Comparison of ENCODE assay signal across 16 cellular contexts in the genomic region with DNA sequence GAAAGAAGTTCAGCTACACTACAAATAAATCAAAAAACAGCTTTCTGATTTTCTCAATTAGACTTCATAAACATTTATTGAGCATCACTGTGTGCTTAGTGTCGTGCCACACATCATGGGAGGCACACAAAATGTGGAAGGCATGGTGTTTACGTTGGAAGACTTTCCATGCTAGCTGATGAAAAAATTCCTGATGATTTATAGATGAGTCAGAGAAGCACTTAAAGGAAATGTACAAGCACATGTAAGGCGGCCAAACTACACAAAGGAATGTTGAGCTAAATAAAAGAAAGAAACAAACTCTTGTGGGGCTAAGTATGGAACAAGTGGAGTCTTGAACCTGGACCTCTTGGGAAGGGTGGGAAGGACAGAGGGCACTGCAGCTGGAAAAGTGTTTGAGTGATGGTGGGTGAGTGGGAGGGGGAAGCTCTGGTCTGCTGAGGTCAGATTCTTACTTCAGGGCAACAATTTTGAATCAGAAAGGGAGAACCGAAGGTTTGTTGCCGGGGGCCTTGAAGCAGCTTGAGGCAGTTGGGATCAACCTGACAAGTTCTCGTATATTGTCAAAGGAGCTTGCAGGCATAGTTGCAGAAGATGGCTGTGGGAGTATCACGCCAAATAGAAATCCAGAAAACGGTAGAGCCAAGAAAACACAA.
DNase-seq lines count a peak whose midpoint lies in the region; ATAC-seq, FAIRE-seq and TF ChIP-seq lines count a peak whose summit lies in the region.
"Had no signal": no experiment of that assay in that cellular context is flagged by ENCODE, and none has a peak within 500 bp of the region (broad histone marks: within the 10 kb centered on the region; RNA-seq: fewer than 3 reads in every experiment).

No MANE protein-coding gene starts in this region.

- WGBS in A549 (ENCODE audit: missing lambda C conversion rate): 42% methylated on average over 8 of the region's 8 CpGs

- no peaks in the 10 kb centered on the region for H3K36me3 Mint-ChIP-seq in astrocyte (ENCODE audit: low read depth, unreplicated experiment)

- H2AFZ ChIP-seq in astrocyte (ENCODE audit: low read depth, low read length): peak overlapping the region; percentile 45
- no peak overlapping the region for H2AFZ ChIP-seq in Karpas-422 (ENCODE audit: low read length)
- H2AFZ ChIP-seq: GM23338 had no signal

- H3K27ac Mint-ChIP-seq in astrocyte (ENCODE audit: unreplicated experiment): no peak overlapping the region
- H3K27ac Mint-ChIP-seq: GM23338; T-helper 1 cell treated with Interleukin-12 subunit alpha and Interleukin-12 subunit beta and Interleukin-4 antibody, amounts not matched to agents 30 μg/mL and 1 μg/mL, for 36 hours had no signal

- H3K4me3 ChIP-seq in A549 (no peak overlapping the region), astrocyte (ENCODE audit: insufficient read depth, low read depth, low read length) (peak overlapping the region; percentile 1), Karpas-422 (ENCODE audit: low read length) (no peak overlapping the region)
- H3K4me3 ChIP-seq: GM23338 had no signal

- peak in 1 of 2 experiments; percentile 19 for DNase-seq in A549 (ENCODE audit: low read depth in 1 of 2, low spot score in 1 of 2)
- peak; percentile 86 for DNase-seq in HS-27A (ENCODE audit: low read depth)
- DNase-seq in astrocyte (ENCODE audit: low read depth): peak; percentile 89
- DNase-seq in foreskin melanocyte: peak; percentile 13
- no peak for DNase-seq in GF-D8 (lab: John Stamatoyannopoulos, UW)
- no peak for DNase-seq in Karpas-422
- DNase-seq: activated CD8-positive, alpha-beta memory T cell treated with anti-CD3 and anti-CD28 coated beads for 24 hours; GDM1; NCI-H748 treated with DMSO at 0.1 percent for 48 hours; stimulated activated naive CD4-positive, alpha-beta T cell had no signal

- H3K79me2 ChIP-seq in astrocyte (ENCODE audit: insufficient read depth, low read length): no peaks in the 10 kb centered on the region
- no peaks in the 10 kb centered on the region for H3K79me2 ChIP-seq in Karpas-422 (ENCODE audit: low read length)

- FAIRE-seq in A549 (lab: Jason Lieb, UNC) (no peak), astrocyte (lab: Jason Lieb, UNC) (peak; percentile 66)
- FAIRE-seq: endometrium had no signal

- no peaks in the 10 kb centered on the region for H3K9me3 ChIP-seq in A549
- peaks cover 4% of the 10 kb centered on the region for H3K9me3 ChIP-seq in astrocyte (ENCODE audit: insufficient read depth, low read depth, low read length)
- no peaks in the 10 kb centered on the region for H3K9me3 ChIP-seq in Karpas-422 (ENCODE audit: low read length)

- POLR2A ChIA-PET in A549 (lab: Yijun Ruan, JAX): no interaction called here

- ATAC-seq in A549 (peak in 1 of 2 experiments; percentile 46; a peak in 1 of 6 replicates), HG02678 (IDR thresholded peaks at IDR 0.05; ENCODE audit: unreplicated experiment) (no peak), HG03460 (IDR thresholded peaks at IDR 0.05; ENCODE audit: unreplicated experiment) (no peak)
- ATAC-seq: GM23338 had no signal

- no peaks in the 10 kb centered on the region for H3K9me2 ChIP-seq in Karpas-422 (replicated peaks; ENCODE audit: insufficient read depth, low read length)

- peaks cover 9% of the 10 kb centered on the region; the same call in 1 of the 3 replicates for H3K4me1 ChIP-seq in A549
- H3K4me1 ChIP-seq in astrocyte (ENCODE audit: insufficient read depth, low read length): peaks cover 30% of the 10 kb centered on the region
- no peaks in the 10 kb centered on the region for H3K4me1 ChIP-seq in Karpas-422 (ENCODE audit: low read length)

- no peak for TF ChIP-seq POLR2A in A549 (IDR thresholded peaks at IDR 0.05; ENCODE audit: low read length)

- H3K27ac ChIP-seq in A549: peak overlapping the region in 1 of 2 experiments; percentile 39; a peak in 3 of 6 replicates
- peak overlapping the region; percentile 68 for H3K27ac ChIP-seq in astrocyte (ENCODE audit: low read depth, low read length)
- H3K27ac ChIP-seq in Karpas-422 (ENCODE audit: low read length): no peak overlapping the region

- H3K4me3 Mint-ChIP-seq in astrocyte (ENCODE audit: unreplicated experiment): no peak overlapping the region
- H3K4me3 Mint-ChIP-seq: GM23338; neural crest cell; T-helper 1 cell treated with Interleukin-12 subunit alpha and Interleukin-12 subunit beta and Interleukin-4 antibody, amounts not matched to agents 30 μg/mL and 1 μg/mL, for 36 hours had no signal

- H3K36me3 ChIP-seq in astrocyte (ENCODE audit: insufficient read depth, low read length): no peaks in the 10 kb centered on the region
- H3K36me3 ChIP-seq in Karpas-422 (ENCODE audit: insufficient read depth, low read length): no peaks in the 10 kb centered on the region

- CTCF ChIA-PET in A549 (lab: Yijun Ruan, JAX): interaction anchor here (0.6 to 1.5 kb wide), 3 partner anchors 10 to 1921 kb away, joined by 3 to 4 read pairs (median 3); no protein-coding TSS in a partner anchor

- peaks cover 5% of the 10 kb centered on the region for H3K4me1 Mint-ChIP-seq in astrocyte (ENCODE audit: low read depth, unreplicated experiment)

- peaks cover 6% of the 10 kb centered on the region for H3K27me3 Mint-ChIP-seq in astrocyte (ENCODE audit: low read depth, unreplicated experiment)

- H4K20me1 ChIP-seq in astrocyte (ENCODE audit: insufficient read depth, low read length): no peaks in the 10 kb centered on the region
- H4K20me1 ChIP-seq in Karpas-422 (ENCODE audit: insufficient read depth, low read depth, low read length): no peaks in the 10 kb centered on the region

- no peak for TF ChIP-seq RAD21 in A549 (conservative IDR thresholded peaks at IDR 0.05 in 1 of 2, IDR thresholded peaks at IDR 0.05 in 1 of 2)

- H3K4me2 ChIP-seq in A549 (peak overlapping the region; percentile 37; the same call in 2 of the 3 replicates), astrocyte (ENCODE audit: low read length) (peak overlapping the region; percentile 81), Karpas-422 (ENCODE audit: low read depth, low read length, poor library complexity, severe bottlenecking) (no peak overlapping the region)
- H3K4me2 ChIP-seq: GM23338 had no signal

- peak overlapping the region; percentile 61 for H3K9ac ChIP-seq in astrocyte (ENCODE audit: low read length)
- no peak overlapping the region for H3K9ac ChIP-seq in Karpas-422 (ENCODE audit: low read length)

- TF ChIP-seq CTCF in A549 (IDR thresholded peaks at IDR 0.05) (no peak), astrocyte (IDR thresholded peaks at IDR 0.05; ENCODE audit: insufficient read depth, low read depth, low read length) (no peak)

- peaks cover 5% of the 10 kb centered on the region for H3K9me3 Mint-ChIP-seq in astrocyte (ENCODE audit: unreplicated experiment)
- H3K9me3 Mint-ChIP-seq: T-helper 1 cell treated with Interleukin-12 subunit alpha and Interleukin-12 subunit beta and Interleukin-4 antibody, amounts not matched to agents 30 μg/mL and 1 μg/mL, for 36 hours had no signal

- no peak for TF ChIP-seq EP300 in A549 (IDR thresholded peaks at IDR 0.05)

- H3K27me3 ChIP-seq in astrocyte (ENCODE audit: insufficient read depth, low read length): peaks cover 3% of the 10 kb centered on the region
- H3K27me3 ChIP-seq in Karpas-422 (ENCODE audit: low read length): 0 out of 2 replicates have a peak, but pooled peaks cover 3% of the 10 kb centered on the region

TF ChIP-seq in A549, 52 proteins besides CTCF, POLR2A, EP300 and RAD21:
- TF ChIP-seq, protein P1, sequence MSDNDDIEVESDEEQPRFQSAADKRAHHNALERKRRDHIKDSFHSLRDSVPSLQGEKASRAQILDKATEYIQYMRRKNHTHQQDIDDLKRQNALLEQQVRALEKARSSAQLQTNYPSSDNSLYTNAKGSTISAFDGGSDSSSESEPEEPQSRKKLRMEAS (IDR thresholded peaks at IDR 0.05): peak; percentile 51; the same call in 1 of the 2 replicates
- TF ChIP-seq, protein P2, sequence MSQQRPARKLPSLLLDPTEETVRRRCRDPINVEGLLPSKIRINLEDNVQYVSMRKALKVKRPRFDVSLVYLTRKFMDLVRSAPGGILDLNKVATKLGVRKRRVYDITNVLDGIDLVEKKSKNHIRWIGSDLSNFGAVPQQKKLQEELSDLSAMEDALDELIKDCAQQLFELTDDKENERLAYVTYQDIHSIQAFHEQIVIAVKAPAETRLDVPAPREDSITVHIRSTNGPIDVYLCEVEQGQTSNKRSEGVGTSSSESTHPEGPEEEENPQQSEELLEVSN (IDR thresholded peaks at IDR 0.05; ENCODE audit: borderline replicate concordance, low read depth): no peak
- TF ChIP-seq JUNB (IDR thresholded peaks at IDR 0.05) (peak; percentile 32; the same call in 1 of the 2 replicates), HOXB13 (CRISPR knock-in tag; IDR thresholded peaks at IDR 0.05; ENCODE audit: low read depth) (no peak), FOSL2 (IDR thresholded peaks at IDR 0.05) (peak; percentile 21; the same call in 1 of the 2 replicates), FOSL2 (CRISPR knock-in tag; IDR thresholded peaks at IDR 0.05) (peak; percentile 51; the same call in 1 of the 2 replicates), ZSCAN20 (CRISPR knock-in tag; IDR thresholded peaks at IDR 0.05) (no peak), ZC3H11A (IDR thresholded peaks at IDR 0.05) (no peak)

Comparison
In these comparisons a context has a peak if more than half of its experiments do, and no peak if none do; other contexts are left out.
1. DNase-seq: peak in HS-27A (single experiment), astrocyte (single experiment) and foreskin melanocyte (single experiment); none in GF-D8 (single experiment) and Karpas-422 (single experiment).